8 cellular contexts compared by ENCODE assay signal in genomic region chr9:104961238-104961637, GRCh38. TPM values are rescaled to one million over a fixed set of nuclear protein-coding genes. Genes with fewer than 3 reads are reported as not detected.
DNase-seq lines count a peak whose midpoint lies in the region; ATAC-seq and TF ChIP-seq lines count a peak whose summit lies in the region.

No MANE protein-coding gene starts in this region.

- peak overlapping the region; percentile 18 for H3K4me3 Mint-ChIP-seq in activated CD8-positive, alpha-beta T cell treated with anti-CD3 and anti-CD28 coated beads for 36 hours
- H3K4me3 Mint-ChIP-seq in stimulated activated effector memory CD8-positive, alpha-beta T cell treated with anti-CD3 and anti-CD28 coated beads, Interleukin-12 subunit alpha, Interleukin-12 subunit beta, amount 100 ng/mL, for 72 hours = no peak overlapping the region

- 53% methylated on average over 5 of the region's 5 CpGs for WGBS in hepatocyte (ENCODE audit: low lambda C conversion rate, missing lambda C conversion rate)
- WGBS in testis, 2 donors = 85 to 91% methylated on average over 5 of the region's 5 CpGs

- no peaks in the 10 kb centered on the region for H3K9me3 Mint-ChIP-seq in activated CD8-positive, alpha-beta T cell treated with anti-CD3 and anti-CD28 coated beads for 36 hours
- H3K9me3 Mint-ChIP-seq in stimulated activated effector memory CD8-positive, alpha-beta T cell treated with anti-CD3 and anti-CD28 coated beads, Interleukin-12 subunit alpha, Interleukin-12 subunit beta, amount 100 ng/mL, for 72 hours = no peaks in the 10 kb centered on the region

- peak; percentile 45 for DNase-seq in NCI-H510A (lab: John Stamatoyannopoulos, UW)
- peak; percentile 84 for DNase-seq in activated CD8-positive, alpha-beta T cell treated with anti-CD3 and anti-CD28 coated beads for 36 hours
- peak; percentile 85 for DNase-seq in hepatocyte (ENCODE audit: low spot score)
- peak; percentile 10 to 67 for DNase-seq in stimulated activated effector memory CD8-positive, alpha-beta T cell treated with anti-CD3 and anti-CD28 coated beads, Interleukin-12 subunit alpha, Interleukin-12 subunit beta, amount 100 ng/mL, for 72 hours (ENCODE audit: low spot score in 2 of 2)
- no peak for DNase-seq in SK-N-DZ (ENCODE audit: low spot score)
- no peak for DNase-seq in testis

- H4K20me1 ChIP-seq in hepatocyte (ENCODE audit: insufficient read depth, poor library complexity, severe bottlenecking) = no peaks in the 10 kb centered on the region

- H3K9me2 ChIP-seq in hepatocyte (replicated peaks; ENCODE audit: insufficient read depth) = no peaks in the 10 kb centered on the region

- H3K27ac Mint-ChIP-seq in activated CD8-positive, alpha-beta T cell treated with anti-CD3 and anti-CD28 coated beads for 36 hours = peak overlapping the region; percentile 68
- H3K27ac Mint-ChIP-seq in stimulated activated effector memory CD8-positive, alpha-beta T cell treated with anti-CD3 and anti-CD28 coated beads, Interleukin-12 subunit alpha, Interleukin-12 subunit beta, amount 100 ng/mL, for 72 hours = no peak overlapping the region

- H3K36me3 ChIP-seq in hepatocyte (replicated peaks; ENCODE audit: insufficient read depth, low read depth) (no peaks in the 10 kb centered on the region), testis (ENCODE audit: low read depth, missing control alignments) (no peaks in the 10 kb centered on the region)

- peaks cover 20% of the 10 kb centered on the region for H3K4me1 Mint-ChIP-seq in activated CD8-positive, alpha-beta T cell treated with anti-CD3 and anti-CD28 coated beads for 36 hours (ENCODE audit: low read depth)
- peaks cover 9% of the 10 kb centered on the region for H3K4me1 Mint-ChIP-seq in stimulated activated effector memory CD8-positive, alpha-beta T cell treated with anti-CD3 and anti-CD28 coated beads, Interleukin-12 subunit alpha, Interleukin-12 subunit beta, amount 100 ng/mL, for 72 hours

- intact Hi-C loops in activated CD8-positive, alpha-beta T cell treated with anti-CD3 and anti-CD28 coated beads for 36 hours (cut with micrococcal nuclease) = no loop called here
- intact Hi-C loops in testis (cut with DNase I; ENCODE audit: low total_unique reads) = no loop called here

- H3K27me3 ChIP-seq in hepatocyte (no peaks in the 10 kb centered on the region), testis (no peaks in the 10 kb centered on the region)

- POLR2A ChIA-PET in activated CD8-positive, alpha-beta T cell treated with anti-CD3 and anti-CD28 coated beads for 36 hours (lab: Charles Lee) = interaction anchor here (0.8 to 1.4 kb wide), 6 partner anchors 9 to 38 kb away, joined by 3 to 4 read pairs (median 3); no protein-coding TSS in a partner anchor

- no peak overlapping the region for H2AFZ ChIP-seq in hepatocyte

- no peak for TF ChIP-seq POLR2A in testis (IDR thresholded peaks at IDR 0.05)

- CTCF ChIA-PET in activated CD8-positive, alpha-beta T cell treated with anti-CD3 and anti-CD28 coated beads for 36 hours (lab: Charles Lee) = interaction anchor here (0.9 to 1.3 kb wide), 2 partner anchors 15 to 98 kb away, joined by 4 read pairs; no protein-coding TSS in a partner anchor

- H3K4me3 ChIP-seq in hepatocyte (no peak overlapping the region), testis (no peak overlapping the region)

- H3K27ac ChIP-seq in hepatocyte (peak overlapping the region; percentile 41), testis (no peak overlapping the region)

- peak; percentile 93 for ATAC-seq in GM18858 (IDR thresholded peaks at IDR 0.05; ENCODE audit: unreplicated experiment)
- ATAC-seq in HG02970 (IDR thresholded peaks at IDR 0.05; ENCODE audit: low FRiP score, unreplicated experiment) = peak; percentile 76
- ATAC-seq in activated CD8-positive, alpha-beta T cell treated with anti-CD3 and anti-CD28 coated beads for 36 hours = peak; percentile 100
- ATAC-seq in stimulated activated effector memory CD8-positive, alpha-beta T cell treated with anti-CD3 and anti-CD28 coated beads, Interleukin-12 subunit alpha, Interleukin-12 subunit beta, amount 100 ng/mL, for 72 hours = peak; percentile 100

- peaks cover 11% of the 10 kb centered on the region for H3K4me1 ChIP-seq in hepatocyte (ENCODE audit: insufficient read depth)
- no peaks in the 10 kb centered on the region for H3K4me1 ChIP-seq in testis

- no peaks in the 10 kb centered on the region for H3K36me3 Mint-ChIP-seq in activated CD8-positive, alpha-beta T cell treated with anti-CD3 and anti-CD28 coated beads for 36 hours (ENCODE audit: low read depth)
- H3K36me3 Mint-ChIP-seq in stimulated activated effector memory CD8-positive, alpha-beta T cell treated with anti-CD3 and anti-CD28 coated beads, Interleukin-12 subunit alpha, Interleukin-12 subunit beta, amount 100 ng/mL, for 72 hours = no peaks in the 10 kb centered on the region

- H3K79me2 ChIP-seq in hepatocyte = no peaks in the 10 kb centered on the region

- no peaks in the 10 kb centered on the region for H3K9me3 ChIP-seq in hepatocyte (ENCODE audit: low read depth)
- H3K9me3 ChIP-seq in testis = no peaks in the 10 kb centered on the region

- peaks cover 5% of the 10 kb centered on the region for H3K27me3 Mint-ChIP-seq in activated CD8-positive, alpha-beta T cell treated with anti-CD3 and anti-CD28 coated beads for 36 hours

- H3K4me2 ChIP-seq in hepatocyte = no peak overlapping the region

- TF ChIP-seq CTCF in activated CD8-positive, alpha-beta T cell treated with anti-CD3 and anti-CD28 coated beads for 36 hours (IDR thresholded peaks at IDR 0.05) = no peak
- TF ChIP-seq CTCF in hepatocyte (IDR thresholded peaks at IDR 0.05; ENCODE audit: poor library complexity) (no peak), testis (IDR thresholded peaks at IDR 0.05) (no peak)

RNA-seq across cellular contexts. Expression of gene ABCA1, which starts 33.3 kb away (rescaled TPM):
- under 1 TPM; 0.20 to 0.38 TPM for total RNA-seq in activated CD8-positive, alpha-beta T cell treated with anti-CD3 and anti-CD28 coated beads for 36 hours
- total RNA-seq in hepatocyte = 76.1 and 87.4 TPM in 2 replicates
- 11.9 and 14.5 TPM in 2 replicates for polyA plus RNA-seq in hepatocyte
- polyA plus RNA-seq in SK-N-DZ (2014; cell fraction: cytosol; rRNA removed) = 3.8 and 5.6 TPM in 2 replicates
- 6.6 and 10.4 TPM in 2 replicates for polyA plus RNA-seq in SK-N-DZ (2014; cell fraction: nucleus; rRNA removed)
- total RNA-seq in testis = 10 to 100 TPM; 42.0 to 57.9 TPM
- 8.5 TPM for polyA plus RNA-seq in testis (ENCODE audit: insufficient read depth, low read depth, low replicate concordance)

Comparison
In these comparisons a context has a peak if more than half of its experiments do, and no peak if none do; other contexts are left out.
1. DNase-seq: peak in NCI-H510A (single experiment), activated CD8-positive, alpha-beta T cell treated with anti-CD3 and anti-CD28 coated beads for 36 hours (single experiment), hepatocyte (single experiment) and stimulated activated effector memory CD8-positive, alpha-beta T cell treated with anti-CD3 and anti-CD28 coated beads, Interleukin-12 subunit alpha, Interleukin-12 subunit beta, amount 100 ng/mL, for 72 hours (2 of 2); none in SK-N-DZ (single experiment) and testis (single experiment).
2. RNA of gene ABCA1, which starts 33.3 kb away (total RNA-seq): 76.1 to 87.4 TPM in hepatocyte and 42.0 to 57.9 TPM in testis; 0.20 to 0.38 TPM in activated CD8-positive, alpha-beta T cell treated with anti-CD3 and anti-CD28 coated beads for 36 hours; every median in the first group is over 10 times any median in the second.
3. Peak in every context shown above with its lines, with median percentiles within 50 percentile points of each other: ATAC-seq.